ENCODE assay signal across 13 cellular contexts in the genomic region with DNA sequence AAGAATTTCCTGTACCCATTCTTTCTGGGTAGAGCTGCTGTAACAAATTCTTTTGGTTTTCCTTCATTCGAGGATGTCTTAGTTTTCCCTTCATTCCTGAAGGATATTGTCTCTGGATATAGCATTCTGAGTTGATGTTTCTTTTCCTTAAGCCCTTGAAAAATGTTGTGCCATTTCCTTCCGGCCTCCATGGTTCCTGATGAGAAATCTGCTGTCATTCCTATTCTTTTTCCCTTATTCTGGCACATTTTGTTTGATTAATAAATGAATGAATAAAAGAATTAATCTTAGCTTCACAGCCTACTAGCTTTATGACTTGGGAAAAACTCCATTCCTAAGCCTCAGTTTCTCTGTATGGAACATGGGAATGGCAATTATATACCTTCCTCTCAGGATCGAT.
"Had no signal": no experiment of that assay in that cellular context is flagged by ENCODE, and none has a peak within 500 bp of the region (broad histone marks: within the 10 kb centered on the region; RNA-seq: fewer than 3 reads in every experiment).

No MANE protein-coding gene starts in this region.

- ATAC-seq: left lobe of liver; naive thymus-derived CD4-positive, alpha-beta T cell had no signal

- H3K4me3 ChIP-seq: esophagus squamous epithelium, ovary, spleen, suprapubic skin had no signal

- H3K27ac ChIP-seq: esophagus squamous epithelium, ovary, spleen, suprapubic skin had no signal

- FAIRE-seq: endothelial cell of umbilical vein, keratinocyte had no signal

- H3K36me3 ChIP-seq: ovary, spleen, suprapubic skin had no signal

- H3K4me1 ChIP-seq: spleen, suprapubic skin had no signal

- DNase-seq: activated CD4-positive, CD25-positive, alpha-beta regulatory T cell treated with anti-CD3 and anti-CD28 coated beads, Interleukin-2, amount 50 U/mL, for 72 hours; activated naive CD4-positive, alpha-beta T cell treated with anti-CD3 and anti-CD28 coated beads, Interleukin-2, amount 50 U/mL, for 16 hours; effector CD8-positive, alpha-beta T cell; esophagus squamous epithelium; hippocampal formation; mammary epithelial cell; naive thymus-derived CD4-positive, alpha-beta T cell; ovary; spleen had no signal

- H3K9me3 ChIP-seq: ovary had no signal

- H3K27me3 ChIP-seq: esophagus squamous epithelium, ovary, suprapubic skin had no signal
